Comparison of ENCODE assay signal across 14 cellular contexts in the genomic region with DNA sequence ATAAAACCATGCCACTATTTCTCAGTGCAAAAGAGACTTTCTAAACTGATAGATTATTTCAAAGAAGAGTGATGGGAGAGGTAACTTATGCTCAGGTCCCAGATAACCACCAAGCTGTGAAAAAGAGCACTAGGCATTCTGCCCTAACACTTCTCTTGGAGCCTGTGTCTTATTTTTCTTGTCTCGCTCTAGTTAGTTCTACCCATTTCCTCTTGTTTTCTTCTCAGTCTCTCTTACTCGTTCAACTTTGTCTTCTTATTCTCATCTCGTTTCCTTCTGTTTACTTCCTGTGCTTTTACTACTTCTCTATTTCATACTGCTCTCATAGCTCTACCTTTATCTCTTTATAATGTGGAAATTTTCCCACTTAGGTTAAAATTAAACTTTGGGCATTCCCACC.
A peak's percentile ranks its signal among the peaks of the same experiment; 100 is the strongest.
DNase-seq lines count a peak whose midpoint lies in the region; ATAC-seq and TF ChIP-seq lines count a peak whose summit lies in the region.
"Had no signal": no experiment of that assay in that cellular context is flagged by ENCODE, and none has a peak within 500 bp of the region (broad histone marks: within the 10 kb centered on the region; RNA-seq: fewer than 3 reads in every experiment).

No MANE protein-coding gene starts in this region.

- no peaks in the 10 kb centered on the region for H3K9me3 ChIP-seq in BLaER1 treated with 17β-estradiol and CSF1 and Interleukin-3, amounts not matched to agents 10 nM and 100 nM (replicated peaks in 1 of 11)
- no peaks in the 10 kb centered on the region for H3K9me3 ChIP-seq in WERI-Rb-1 (ENCODE audit: severe bottlenecking)
- H3K9me3 ChIP-seq: BE2C had no signal

- H3K4me1 ChIP-seq in BLaER1 treated with 17β-estradiol and CSF1 and Interleukin-3, amounts not matched to agents 10 nM and 100 nM = peaks cover 27 to 48% (median 33%) of the 10 kb centered on the region in 10 experiments
- H3K4me1 ChIP-seq: BE2C had no signal

- no peak for DNase-seq in WERI-Rb-1
- no peak for DNase-seq in H4 (ENCODE audit: low spot score)
- DNase-seq in DMS114 treated with DMSO at 0.1 percent for 48 hours (lab: John Stamatoyannopoulos, UW; ENCODE audit: unreplicated experiment) = no peak
- DNase-seq in activated CD4-positive, alpha-beta T cell treated with anti-CD3 and anti-CD28 coated beads for 1 hour = no peak
- DNase-seq in COR-L47 (lab: John Stamatoyannopoulos, UW) = no peak
- DNase-seq: BE2C, foreskin melanocyte, NCI-H2029 treated with DMSO at 0.1 percent for 48 hours, Right ventricle myocardium superior had no signal

- no peaks in the 10 kb centered on the region for H3K27me3 ChIP-seq in BLaER1 treated with 17β-estradiol and CSF1 and Interleukin-3, amounts not matched to agents 10 nM and 100 nM
- no peaks in the 10 kb centered on the region for H3K27me3 ChIP-seq in WERI-Rb-1 (ENCODE audit: insufficient read depth, low read depth, severe bottlenecking)
- H3K27me3 ChIP-seq: BE2C had no signal

- ATAC-seq in GM19035 (IDR thresholded peaks at IDR 0.05; ENCODE audit: unreplicated experiment) (peak; percentile 54), HG03095 (IDR thresholded peaks at IDR 0.05; ENCODE audit: unreplicated experiment) (peak; percentile 36)

- H3K4me2 ChIP-seq in BLaER1 treated with 17β-estradiol and CSF1 and Interleukin-3, amounts not matched to agents 10 nM and 100 nM = peak overlapping the region; percentile 64 to 87 (median 79)

- peak overlapping the region in 4 of 10 experiments; percentile 1 to 33 (median 24); a peak in 4 of 20 replicates for H3K4me3 ChIP-seq in BLaER1 treated with 17β-estradiol and CSF1 and Interleukin-3, amounts not matched to agents 10 nM and 100 nM
- H3K4me3 ChIP-seq in WERI-Rb-1 (ENCODE audit: low read depth, low read length) = no peak overlapping the region
- H3K4me3 ChIP-seq: lung, skin epidermis had no signal

- peak overlapping the region; percentile 46 to 75 (median 64); a peak in 20 of 22 replicates for H3K9ac ChIP-seq in BLaER1 treated with 17β-estradiol and CSF1 and Interleukin-3, amounts not matched to agents 10 nM and 100 nM

- peaks cover 0 to 4% (median 0%) of the 10 kb centered on the region in 11 experiments; a peak in 3 of 22 replicates for H4K20me1 ChIP-seq in BLaER1 treated with 17β-estradiol and CSF1 and Interleukin-3, amounts not matched to agents 10 nM and 100 nM

- TF ChIP-seq CTCF in WERI-Rb-1 (IDR thresholded peaks at IDR 0.05; ENCODE audit: low read depth, low read length) = no peak

- H3K36me3 ChIP-seq in BLaER1 treated with 17β-estradiol and CSF1 and Interleukin-3, amounts not matched to agents 10 nM and 100 nM = peaks cover 62 to 97% (median 79%) of the 10 kb centered on the region in 11 experiments
- peaks cover 80% of the 10 kb centered on the region for H3K36me3 ChIP-seq in WERI-Rb-1

- peak overlapping the region; percentile 3 to 82 (median 78); a peak in 21 of 22 replicates for H3K27ac ChIP-seq in BLaER1 treated with 17β-estradiol and CSF1 and Interleukin-3, amounts not matched to agents 10 nM and 100 nM
- peak overlapping the region; percentile 91 for H3K27ac ChIP-seq in WERI-Rb-1
